ENCODE assay signal across 13 cellular contexts in the genomic region with DNA sequence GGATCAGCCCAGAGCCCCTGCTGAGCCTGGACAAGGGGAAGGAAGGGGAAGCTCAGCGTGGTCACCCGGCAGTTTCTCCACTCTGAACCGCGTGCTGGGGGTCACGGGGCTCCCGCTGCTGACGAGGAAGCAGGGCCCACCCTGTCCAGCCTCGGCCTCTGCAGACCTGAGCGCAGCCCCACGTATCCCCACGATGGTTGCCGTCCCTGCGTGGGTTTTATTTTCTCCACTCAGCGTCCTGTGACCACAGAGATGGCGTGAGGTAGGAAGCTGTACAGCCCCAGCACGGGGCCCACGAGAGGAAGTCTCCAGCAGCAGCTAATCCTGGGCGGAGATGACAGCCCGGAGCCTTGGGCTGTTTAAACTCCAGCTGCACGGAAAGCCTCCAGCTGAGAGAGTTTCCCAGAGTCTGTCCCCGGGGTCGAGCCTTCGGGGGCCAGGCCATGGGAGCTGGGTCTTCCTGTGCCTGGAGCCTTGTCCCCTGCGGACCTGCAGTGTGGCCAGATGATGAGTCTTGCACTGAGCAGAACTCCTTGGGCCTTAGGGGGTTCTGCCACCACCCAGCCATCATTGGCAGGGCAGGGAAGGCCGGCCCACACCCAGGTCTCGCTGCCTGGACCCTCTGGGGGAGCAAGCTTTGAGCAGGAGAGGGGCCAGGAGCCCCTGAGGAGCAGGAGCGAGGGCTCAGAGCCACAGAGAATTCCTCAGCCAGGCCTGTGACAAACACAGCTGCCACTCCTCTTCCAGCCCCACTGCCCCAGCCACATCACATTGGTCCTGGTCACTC.
DNase-seq lines count a peak whose midpoint lies in the region; ATAC-seq and FAIRE-seq lines count a peak whose summit lies in the region.
"Had no signal": no experiment of that assay in that cellular context is flagged by ENCODE, and none has a peak within 500 bp of the region (broad histone marks: within the 10 kb centered on the region; RNA-seq: fewer than 3 reads in every experiment).

No MANE protein-coding gene starts in this region.

- peak; percentile 90 for DNase-seq in CD1c-positive myeloid dendritic cell (ENCODE audit: extremely low spot score)
- peak; percentile 49 for DNase-seq in UCSD-AML1 (lab: John Stamatoyannopoulos, UW; ENCODE audit: unreplicated experiment)
- DNase-seq in left cardiac atrium: no peak
- DNase-seq in pons (ENCODE audit: low spot score): peak; percentile 42
- DNase-seq in G401 (ENCODE audit: low spot score): no peak
- no peak for DNase-seq in NCI-H1694 treated with DMSO at 0.1 percent for 48 hours (lab: John Stamatoyannopoulos, UW)
- no peak for DNase-seq in GM19239 (ENCODE audit: insufficient read length, low spot score)
- DNase-seq: activated T-cell treated with anti-CD3 and anti-CD28 coated beads for 4 hours; CD8-positive, alpha-beta T cell; cerebellar nuclear complex; NCI-H1694; SW 1271 had no signal

- in situ Hi-C loops in G401 (cut with HindIII; ENCODE audit: low sequenced_read_pairs): no loop called here

- intact Hi-C loops in left cardiac atrium (cut with DNase I): no loop called here

- FAIRE-seq in GM19239 (lab: Jason Lieb, UNC): no peak

- peak; percentile 62 to 65 for ATAC-seq in left cardiac atrium
- no peak for ATAC-seq in HG02973 (IDR thresholded peaks at IDR 0.05; ENCODE audit: unreplicated experiment)
- ATAC-seq: CD8-positive, alpha-beta T cell had no signal

Comparison
In these comparisons a context has a peak if more than half of its experiments do, and no peak if none do; other contexts are left out.
1. DNase-seq: peak in CD1c-positive myeloid dendritic cell (single experiment), UCSD-AML1 (single experiment) and pons (single experiment); none in left cardiac atrium (single experiment), G401 (single experiment), NCI-H1694 treated with DMSO at 0.1 percent for 48 hours (single experiment) and GM19239 (single experiment).